In genomic region chr19:39780894-39781293, GRCh38 we compare ENCODE assay signal across 43 cellular contexts. TPM values are rescaled to one million over a fixed set of nuclear protein-coding genes. Genes with fewer than 3 reads are reported as not detected.
"Had no signal": no experiment of that assay in that cellular context is flagged by ENCODE, and none has a peak within 500 bp of the region (broad histone marks: within the 10 kb centered on the region; RNA-seq: fewer than 3 reads in every experiment).

No MANE protein-coding gene starts in this region.

- H3K9me3 Mint-ChIP-seq: activated naive CD4-positive, alpha-beta T cell treated with anti-CD3 and anti-CD28 coated beads for 36 hours; activated naive CD4-positive, alpha-beta T cell treated with anti-CD3 and anti-CD28 coated beads, Interleukin-2, amount 10 ng/mL, durations not matched to agents 7 days and 5 days; activated naive CD4-positive, alpha-beta T cell treated with anti-CD3 and anti-CD28 coated beads, Interleukin-2, amount 50 U/mL, for 24 hours; activated naive CD4-positive, alpha-beta T cell treated with anti-CD3 and anti-CD28 coated beads, Interleukin-2, amount 50 U/mL, for 72 hours; activated naive CD8-positive, alpha-beta T cell treated with anti-CD3 and anti-CD28 coated beads for 36 hours; activated naive CD8-positive, alpha-beta T cell treated with anti-CD3 and anti-CD28 coated beads, Interleukin-2, amount 10 ng/mL, durations not matched to agents 7 days and 5 days; activated naive CD8-positive, alpha-beta T cell treated with anti-CD3 and anti-CD28 coated beads, Interleukin-2, amount 50 U/mL, for 24 hours; activated T-cell treated with anti-CD3 and anti-CD28 coated beads, Interleukin-2, amount 50 U/mL, for 4 hours; activated T-cell treated with anti-CD3 and anti-CD28 coated beads, Interleukin-2, amount 50 U/mL, for 72 hours; activated T-helper 1 cell treated with anti-CD3 and anti-CD28 coated beads, Interleukin-12 subunit alpha, Interleukin-12 subunit beta, Interleukin-2, Interleukin-4 antibody, amounts not matched to agents 30 ng/mL and 10 ng/mL and 1 ng/mL, durations not matched to agents 14 hours and 24 hours and 36 hours; activated T-helper 17 cell treated with anti-CD3 and anti-CD28 coated beads, Interleukin-2, amount 50 U/mL, for 72 hours; activated T-helper 2 cell treated with anti-CD3 and anti-CD28 coated beads, Interferon-gamma antibody, Interleukin-2, Interleukin-4, amounts not matched to agents 10 μg/mL and 5 μg/mL and 100 μg/mL, durations not matched to agents 14 hours and 24 hours and 36 hours; central memory CD8-positive, alpha-beta T cell had no signal

- ATAC-seq: activated naive CD4-positive, alpha-beta T cell treated with anti-CD3 and anti-CD28 coated beads, Interleukin-2, amount 50 U/mL, for 72 hours; activated naive CD8-positive, alpha-beta T cell treated with anti-CD3 and anti-CD28 coated beads, Interleukin-2, amount 50 U/mL, for 24 hours; activated T-cell treated with anti-CD3 and anti-CD28 coated beads, Interleukin-2, amount 50 U/mL, for 4 hours; activated T-cell treated with anti-CD3 and anti-CD28 coated beads, Interleukin-2, amount 50 U/mL, for 72 hours; activated T-helper 17 cell treated with anti-CD3 and anti-CD28 coated beads, Interleukin-2, amount 50 U/mL, for 72 hours; body of pancreas had no signal

- H3K27me3 ChIP-seq: adrenal gland, ascending aorta, body of pancreas, brain microvascular endothelial cell, cardiac muscle cell had no signal

- DNase-seq: activated effector memory CD4-positive, alpha-beta T cell treated with anti-CD3 and anti-CD28 coated beads, Interleukin-2, amount 50 U/mL, for 16 hours; activated effector memory CD4-positive, alpha-beta T cell treated with Interleukin-2 at 50 U/mL for 16 hours; activated gamma-delta T cell; activated gamma-delta T cell treated with Interleukin-2 at 50 U/mL for 16 hours; activated naive CD4-positive, alpha-beta T cell; activated naive CD4-positive, alpha-beta T cell treated with anti-CD3 and anti-CD28 coated beads for 36 hours; activated naive CD4-positive, alpha-beta T cell treated with anti-CD3 and anti-CD28 coated beads, Interleukin-2, amount 10 ng/mL, durations not matched to agents 7 days and 5 days; activated naive CD4-positive, alpha-beta T cell treated with anti-CD3 and anti-CD28 coated beads, Interleukin-2, amount 50 U/mL, for 16 hours; activated naive CD4-positive, alpha-beta T cell treated with Interleukin-2 at 50 U/mL for 16 hours; activated naive CD8-positive, alpha-beta T cell treated with anti-CD3 and anti-CD28 coated beads for 36 hours; activated naive CD8-positive, alpha-beta T cell treated with anti-CD3 and anti-CD28 coated beads, Interleukin-2, amount 10 ng/mL, durations not matched to agents 7 days and 5 days; activated naive CD8-positive, alpha-beta T cell treated with anti-CD3 and anti-CD28 coated beads, Interleukin-2, amount 50 U/mL, for 24 hours; activated T-cell treated with anti-CD3 and anti-CD28 coated beads, Interleukin-2, amount 50 U/mL, for 4 hours; activated T-cell treated with anti-CD3 and anti-CD28 coated beads, Interleukin-2, amount 50 U/mL, for 48 hours; activated T-cell treated with anti-CD3 and anti-CD28 coated beads, Interleukin-2, amount 50 U/mL, for 72 hours; adrenal gland; amniotic stem cell; amygdala; anterior cingulate cortex; aorta; body of pancreas; brain microvascular endothelial cell; caudate nucleus; central memory CD4-positive, alpha-beta T cell; cerebellar nuclear complex had no signal

- H3K4me1 Mint-ChIP-seq: activated naive CD4-positive, alpha-beta T cell treated with anti-CD3 and anti-CD28 coated beads, Interleukin-2, amount 50 U/mL, for 24 hours; activated naive CD8-positive, alpha-beta T cell treated with anti-CD3 and anti-CD28 coated beads for 36 hours; activated T-helper 17 cell treated with anti-CD3 and anti-CD28 coated beads, Interleukin-2, amount 50 U/mL, for 72 hours; brain; central memory CD8-positive, alpha-beta T cell had no signal

- H3K4me3 Mint-ChIP-seq: activated naive CD4-positive, alpha-beta T cell treated with anti-CD3 and anti-CD28 coated beads for 36 hours; activated naive CD4-positive, alpha-beta T cell treated with anti-CD3 and anti-CD28 coated beads, Interleukin-2, amount 10 ng/mL, durations not matched to agents 7 days and 5 days; activated naive CD4-positive, alpha-beta T cell treated with anti-CD3 and anti-CD28 coated beads, Interleukin-2, amount 50 U/mL, for 24 hours; activated naive CD8-positive, alpha-beta T cell; activated naive CD8-positive, alpha-beta T cell treated with anti-CD3 and anti-CD28 coated beads for 36 hours; activated naive CD8-positive, alpha-beta T cell treated with anti-CD3 and anti-CD28 coated beads, Interleukin-2, amount 10 ng/mL, durations not matched to agents 7 days and 5 days; activated naive CD8-positive, alpha-beta T cell treated with anti-CD3 and anti-CD28 coated beads, Interleukin-2, amount 50 U/mL, for 24 hours; activated T-cell treated with anti-CD3 and anti-CD28 coated beads, Interleukin-2, amount 50 U/mL, for 4 hours; activated T-cell treated with anti-CD3 and anti-CD28 coated beads, Interleukin-2, amount 50 U/mL, for 72 hours; activated T-helper 1 cell treated with anti-CD3 and anti-CD28 coated beads, Interleukin-12 subunit alpha, Interleukin-12 subunit beta, Interleukin-2, Interleukin-4 antibody, amounts not matched to agents 30 ng/mL and 10 ng/mL and 1 ng/mL, durations not matched to agents 14 hours and 24 hours and 36 hours; activated T-helper 17 cell treated with anti-CD3 and anti-CD28 coated beads, Interleukin-2, amount 50 U/mL, for 72 hours; brain; central memory CD8-positive, alpha-beta T cell had no signal

- H3K9me3 ChIP-seq: adrenal gland, ascending aorta, body of pancreas, breast epithelium had no signal

- FAIRE-seq: astrocyte, bronchial epithelial cell, colon had no signal

- H3K27ac ChIP-seq: adrenal gland, ascending aorta, body of pancreas, brain microvascular endothelial cell, breast epithelium, cardiac muscle cell had no signal

- H3K4me1 ChIP-seq: adrenal gland, ascending aorta, body of pancreas, breast epithelium had no signal

- H3K27ac Mint-ChIP-seq: activated naive CD4-positive, alpha-beta T cell treated with anti-CD3 and anti-CD28 coated beads for 36 hours; activated naive CD4-positive, alpha-beta T cell treated with anti-CD3 and anti-CD28 coated beads, Interleukin-2, amount 10 ng/mL, durations not matched to agents 7 days and 5 days; activated naive CD4-positive, alpha-beta T cell treated with anti-CD3 and anti-CD28 coated beads, Interleukin-2, amount 50 U/mL, for 24 hours; activated naive CD4-positive, alpha-beta T cell treated with anti-CD3 and anti-CD28 coated beads, Interleukin-2, amount 50 U/mL, for 72 hours; activated naive CD8-positive, alpha-beta T cell; activated naive CD8-positive, alpha-beta T cell treated with anti-CD3 and anti-CD28 coated beads for 36 hours; activated naive CD8-positive, alpha-beta T cell treated with anti-CD3 and anti-CD28 coated beads, Interleukin-2, amount 10 ng/mL, durations not matched to agents 7 days and 5 days; activated naive CD8-positive, alpha-beta T cell treated with anti-CD3 and anti-CD28 coated beads, Interleukin-2, amount 50 U/mL, for 24 hours; activated T-cell treated with anti-CD3 and anti-CD28 coated beads, Interleukin-2, amount 50 U/mL, for 72 hours; activated T-helper 1 cell treated with anti-CD3 and anti-CD28 coated beads, Interleukin-12 subunit alpha, Interleukin-12 subunit beta, Interleukin-2, Interleukin-4 antibody, amounts not matched to agents 30 ng/mL and 10 ng/mL and 1 ng/mL, durations not matched to agents 14 hours and 24 hours and 36 hours; activated T-helper 17 cell treated with anti-CD3 and anti-CD28 coated beads, Interleukin-2, amount 50 U/mL, for 72 hours; activated T-helper 2 cell treated with anti-CD3 and anti-CD28 coated beads, Interferon-gamma antibody, Interleukin-2, Interleukin-4, amounts not matched to agents 10 μg/mL and 5 μg/mL and 100 μg/mL, durations not matched to agents 14 hours and 24 hours and 36 hours; brain had no signal

- H3K36me3 ChIP-seq: adrenal gland, ascending aorta, brain microvascular endothelial cell, breast epithelium, cardiac muscle cell had no signal

- H3K36me3 Mint-ChIP-seq: activated naive CD4-positive, alpha-beta T cell treated with anti-CD3 and anti-CD28 coated beads, Interleukin-2, amount 50 U/mL, for 72 hours; activated naive CD8-positive, alpha-beta T cell; activated naive CD8-positive, alpha-beta T cell treated with anti-CD3 and anti-CD28 coated beads for 36 hours; activated naive CD8-positive, alpha-beta T cell treated with anti-CD3 and anti-CD28 coated beads, Interleukin-2, amount 10 ng/mL, durations not matched to agents 7 days and 5 days; brain had no signal

- H3K4me3 ChIP-seq: adrenal gland, ascending aorta, body of pancreas, breast epithelium, cardiac muscle cell had no signal

RNA-seq across cellular contexts. Expression of gene LEUTX, which starts 2.2 kb away (rescaled TPM):
- total RNA-seq: activated naive CD4-positive, alpha-beta T cell treated with anti-CD3 and anti-CD28 coated beads for 36 hours; activated naive CD4-positive, alpha-beta T cell treated with anti-CD3 and anti-CD28 coated beads, Interleukin-2, amount 50 U/mL, for 72 hours; activated naive CD8-positive, alpha-beta T cell treated with anti-CD3 and anti-CD28 coated beads for 36 hours; activated naive CD8-positive, alpha-beta T cell treated with anti-CD3 and anti-CD28 coated beads, Interleukin-2, amount 10 ng/mL, durations not matched to agents 7 days and 5 days; activated T-cell treated with anti-CD3 and anti-CD28 coated beads, Interleukin-2, amount 50 U/mL, for 4 hours; activated T-cell treated with anti-CD3 and anti-CD28 coated beads, Interleukin-2, amount 50 U/mL, for 72 hours; activated T-helper 1 cell treated with anti-CD3 and anti-CD28 coated beads, Interleukin-12 subunit alpha, Interleukin-12 subunit beta, Interleukin-2, Interleukin-4 antibody, amounts not matched to agents 30 ng/mL and 10 ng/mL and 1 ng/mL, durations not matched to agents 14 hours and 24 hours and 36 hours; activated T-helper 17 cell treated with anti-CD3 and anti-CD28 coated beads, Interleukin-2, amount 50 U/mL, for 72 hours; activated T-helper 2 cell treated with anti-CD3 and anti-CD28 coated beads, Interferon-gamma antibody, Interleukin-2, Interleukin-4, amounts not matched to agents 10 μg/mL and 5 μg/mL and 100 μg/mL, durations not matched to agents 14 hours and 24 hours and 36 hours; adrenal gland; aorta; ascending aorta; astrocyte; body of pancreas; breast epithelium; bronchial epithelial cell; cardiac muscle cell; cardiac septum; cerebellum; chondrocyte had no signal
- polyA plus RNA-seq: adipose tissue, adrenal gland, aorta, cardiac muscle cell had no signal

RNA-seq across cellular contexts. Expression of gene CLC, which starts 43.1 kb away (rescaled TPM):
- total RNA-seq: activated naive CD4-positive, alpha-beta T cell treated with anti-CD3 and anti-CD28 coated beads for 36 hours; activated naive CD8-positive, alpha-beta T cell treated with anti-CD3 and anti-CD28 coated beads for 36 hours; activated naive CD8-positive, alpha-beta T cell treated with anti-CD3 and anti-CD28 coated beads, Interleukin-2, amount 10 ng/mL, durations not matched to agents 7 days and 5 days; activated T-helper 17 cell treated with anti-CD3 and anti-CD28 coated beads, Interleukin-2, amount 50 U/mL, for 72 hours; adrenal gland; aorta; ascending aorta; astrocyte; body of pancreas; breast epithelium; bronchial epithelial cell; cardiac muscle cell; cerebellum; chondrocyte had no signal
- polyA plus RNA-seq: aorta, cardiac muscle cell had no signal
